Comparison of ENCODE assay signal across 14 cellular contexts in the genomic region with DNA sequence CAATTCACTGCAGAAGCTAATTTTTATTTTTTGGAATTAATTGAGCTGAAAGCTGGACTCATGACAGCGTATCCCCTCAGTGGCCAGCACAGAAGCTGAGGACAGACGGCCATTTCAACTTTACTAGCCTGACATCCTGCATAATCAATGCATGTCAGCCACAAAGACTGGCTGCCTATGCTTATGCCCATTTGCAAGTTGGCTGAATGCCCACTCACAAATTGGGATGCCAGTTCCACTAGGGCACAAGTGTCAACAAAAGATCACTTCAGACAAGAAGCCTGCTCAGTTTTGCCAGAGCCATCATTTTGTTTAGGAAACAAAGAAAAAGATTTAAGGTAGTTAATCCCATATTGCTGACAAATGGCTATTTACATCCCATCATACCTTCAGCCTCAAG.
DNase-seq lines count a peak whose midpoint lies in the region; ATAC-seq lines count a peak whose summit lies in the region.
"Had no signal": no experiment of that assay in that cellular context is flagged by ENCODE, and none has a peak within 500 bp of the region (broad histone marks: within the 10 kb centered on the region; RNA-seq: fewer than 3 reads in every experiment).

No MANE protein-coding gene starts in this region.

- no peak overlapping the region for H3K4me3 Mint-ChIP-seq in stimulated activated naive CD8-positive, alpha-beta T cell treated with anti-CD3 and anti-CD28 coated beads, Interleukin-15, amount 100 ng/mL, for 72 hours

- peak in 2 of 3 experiments; percentile 10 to 79 for DNase-seq in NCI-H1417 (lab: John Stamatoyannopoulos, UW)
- DNase-seq in NCI-H1417 treated with DMSO at 0.1 percent for 48 hours (lab: John Stamatoyannopoulos, UW) = no peak
- DNase-seq in NCI-H1105 treated with DMSO at 0.1 percent for 48 hours (lab: John Stamatoyannopoulos, UW) = peak; percentile 90
- peak; percentile 50 for DNase-seq in NCI-H774 (lab: John Stamatoyannopoulos, UW)
- peak; percentile 77 for DNase-seq in pons (ENCODE audit: low spot score)
- DNase-seq in stimulated activated naive CD8-positive, alpha-beta T cell treated with anti-CD3 and anti-CD28 coated beads, Interleukin-15, amount 100 ng/mL, for 72 hours = no peak
- no peak for DNase-seq in NCI-H2107 (lab: John Stamatoyannopoulos, UW)
- DNase-seq: Caco-2, GOT3, MV-4-11, NCI-H187 treated with DMSO at 0.1 percent for 48 hours, NCI-H2227 treated with DMSO at 0.1 percent for 48 hours, SIG-M5 had no signal

- H3K9me3 Mint-ChIP-seq in stimulated activated naive CD8-positive, alpha-beta T cell treated with anti-CD3 and anti-CD28 coated beads, Interleukin-15, amount 100 ng/mL, for 72 hours = peaks cover 6 to 17% of the 10 kb centered on the region in 2 donors

- H3K4me1 Mint-ChIP-seq in stimulated activated naive CD8-positive, alpha-beta T cell treated with anti-CD3 and anti-CD28 coated beads, Interleukin-15, amount 100 ng/mL, for 72 hours = no peaks in the 10 kb centered on the region

- no peak for ATAC-seq in stimulated activated naive CD8-positive, alpha-beta T cell treated with anti-CD3 and anti-CD28 coated beads, Interleukin-15, amount 100 ng/mL, for 72 hours
- ATAC-seq in GM18868 (IDR thresholded peaks at IDR 0.05; ENCODE audit: unreplicated experiment) = no peak

- H3K27me3 Mint-ChIP-seq in stimulated activated naive CD8-positive, alpha-beta T cell treated with anti-CD3 and anti-CD28 coated beads, Interleukin-15, amount 100 ng/mL, for 72 hours = no peaks in the 10 kb centered on the region

- no peak overlapping the region for H3K27ac Mint-ChIP-seq in stimulated activated naive CD8-positive, alpha-beta T cell treated with anti-CD3 and anti-CD28 coated beads, Interleukin-15, amount 100 ng/mL, for 72 hours

Comparison
In these comparisons a context has a peak if more than half of its experiments do, and no peak if none do; other contexts are left out.
1. DNase-seq: peak in NCI-H1417 (2 of 3), NCI-H1105 treated with DMSO at 0.1 percent for 48 hours (single experiment), NCI-H774 (single experiment) and pons (single experiment); none in NCI-H1417 treated with DMSO at 0.1 percent for 48 hours (single experiment), stimulated activated naive CD8-positive, alpha-beta T cell treated with anti-CD3 and anti-CD28 coated beads, Interleukin-15, amount 100 ng/mL, for 72 hours (0 of 2) and NCI-H2107 (single experiment).